In the genomic region with DNA sequence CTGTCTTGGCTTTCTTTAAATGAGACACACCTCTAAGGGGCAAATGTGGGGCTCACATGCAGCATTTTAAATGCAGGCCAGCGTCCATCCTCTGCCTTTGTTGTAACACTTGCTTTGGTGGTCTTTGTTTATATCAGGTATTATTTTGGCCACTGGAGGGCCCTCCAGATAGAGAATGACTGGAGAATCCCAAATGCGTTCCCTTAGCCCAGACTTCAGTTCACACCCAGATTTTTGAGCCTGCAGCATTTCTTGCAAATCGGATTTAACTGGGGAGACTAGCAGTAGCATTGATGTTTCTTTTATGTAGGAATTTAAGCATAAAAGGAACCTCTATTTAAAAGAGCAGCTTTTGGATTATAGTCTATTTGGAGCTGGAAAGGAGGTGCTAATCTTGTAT, we compare ENCODE assay signal across 13 cellular contexts.
A peak's percentile ranks its signal among the peaks of the same experiment; 100 is the strongest.
DNase-seq lines count a peak whose midpoint lies in the region; ATAC-seq and TF ChIP-seq lines count a peak whose summit lies in the region.
"Had no signal": no experiment of that assay in that cellular context is flagged by ENCODE, and none has a peak within 500 bp of the region (broad histone marks: within the 10 kb centered on the region; RNA-seq: fewer than 3 reads in every experiment).

No MANE protein-coding gene starts in this region.

- no peak for DNase-seq in BJ (ENCODE audit: low read depth)
- DNase-seq in HFFc6 = no peak
- peak; percentile 46 for DNase-seq in midbrain (lab: John Stamatoyannopoulos, UW)
- DNase-seq in activated CD4-positive, alpha-beta memory T cell treated with anti-CD3 and anti-CD28 coated beads for 36 hours = no peak
- no peak for DNase-seq in activated T-cell treated with anti-CD3 and anti-CD28 coated beads, Interleukin-2, amount 50 U/mL, for 4 hours
- DNase-seq: activated CD8-positive, alpha-beta memory T cell treated with anti-CD3 and anti-CD28 coated beads, Interleukin-2, amount 50 U/mL, for 48 hours; effector CD4-positive, alpha-beta T cell; lower lobe of right lung; MM.1S; transverse colon had no signal

- H3K27me3 ChIP-seq in BJ (ENCODE audit: control insufficient read depth, insufficient read depth, low read length) = no peaks in the 10 kb centered on the region
- H3K27me3 ChIP-seq: transverse colon had no signal

- no peak overlapping the region for H3K27ac Mint-ChIP-seq in HFFc6
- peak overlapping the region; percentile 51 to 100 (median 99) for H3K27ac Mint-ChIP-seq in brain
- H3K27ac Mint-ChIP-seq in activated CD4-positive, alpha-beta memory T cell treated with anti-CD3 and anti-CD28 coated beads for 36 hours = no peak overlapping the region

- POLR2A ChIA-PET in BJ (lab: Charles Lee) = no interaction called here
- POLR2A ChIA-PET in activated CD4-positive, alpha-beta memory T cell treated with anti-CD3 and anti-CD28 coated beads for 36 hours (lab: Charles Lee) = no interaction called here

- ATAC-seq in GM18861 (IDR thresholded peaks at IDR 0.05; ENCODE audit: unreplicated experiment) = no peak
- no peak for ATAC-seq in HG02642 (IDR thresholded peaks at IDR 0.05; ENCODE audit: poor library complexity, unreplicated experiment)
- no peak for ATAC-seq in activated T-cell treated with anti-CD3 and anti-CD28 coated beads, Interleukin-2, amount 50 U/mL, for 4 hours
- ATAC-seq: lower lobe of right lung had no signal

- H3K36me3 Mint-ChIP-seq in HFFc6 (ENCODE audit: low read depth) (no peaks in the 10 kb centered on the region), brain (no peaks in the 10 kb centered on the region)
- H3K36me3 Mint-ChIP-seq in activated CD4-positive, alpha-beta memory T cell treated with anti-CD3 and anti-CD28 coated beads for 36 hours = no peaks in the 10 kb centered on the region
- H3K36me3 Mint-ChIP-seq in activated T-cell treated with anti-CD3 and anti-CD28 coated beads, Interleukin-2, amount 50 U/mL, for 4 hours (ENCODE audit: insufficient read depth) = no peaks in the 10 kb centered on the region

- no peaks in the 10 kb centered on the region for H3K36me3 ChIP-seq in BJ (ENCODE audit: control insufficient read depth, insufficient read depth, low read length)
- H3K36me3 ChIP-seq: lower lobe of right lung, transverse colon had no signal

- peaks cover 67% of the 10 kb centered on the region for H3K4me1 Mint-ChIP-seq in HFFc6 (ENCODE audit: low read depth)
- peaks cover 70% of the 10 kb centered on the region for H3K4me1 Mint-ChIP-seq in brain
- peaks cover 34% of the 10 kb centered on the region for H3K4me1 Mint-ChIP-seq in activated CD4-positive, alpha-beta memory T cell treated with anti-CD3 and anti-CD28 coated beads for 36 hours (ENCODE audit: low read depth)
- peaks cover 37% of the 10 kb centered on the region for H3K4me1 Mint-ChIP-seq in activated T-cell treated with anti-CD3 and anti-CD28 coated beads, Interleukin-2, amount 50 U/mL, for 4 hours (ENCODE audit: low read depth)

- H3K9me3 Mint-ChIP-seq in HFFc6 = no peaks in the 10 kb centered on the region
- peaks cover 0 to 2% (median 0%) of the 10 kb centered on the region in 5 experiments for H3K9me3 Mint-ChIP-seq in brain
- no peaks in the 10 kb centered on the region for H3K9me3 Mint-ChIP-seq in activated CD4-positive, alpha-beta memory T cell treated with anti-CD3 and anti-CD28 coated beads for 36 hours
- no peaks in the 10 kb centered on the region for H3K9me3 Mint-ChIP-seq in activated T-cell treated with anti-CD3 and anti-CD28 coated beads, Interleukin-2, amount 50 U/mL, for 4 hours

- CTCF ChIA-PET in BJ (lab: Yijun Ruan, JAX) = interaction anchor here (1.2 to 4.7 kb wide), 3 partner anchors 58 to 852 kb away, joined by 3 to 32 read pairs (median 21); no protein-coding TSS in a partner anchor
- CTCF ChIA-PET in activated CD4-positive, alpha-beta memory T cell treated with anti-CD3 and anti-CD28 coated beads for 36 hours (lab: Charles Lee) = no interaction called here

- peaks cover 3% of the 10 kb centered on the region for H3K27me3 Mint-ChIP-seq in HFFc6 (ENCODE audit: insufficient read depth)
- peaks cover 3% of the 10 kb centered on the region for H3K27me3 Mint-ChIP-seq in brain
- H3K27me3 Mint-ChIP-seq in activated CD4-positive, alpha-beta memory T cell treated with anti-CD3 and anti-CD28 coated beads for 36 hours = no peaks in the 10 kb centered on the region
- no peaks in the 10 kb centered on the region for H3K27me3 Mint-ChIP-seq in activated T-cell treated with anti-CD3 and anti-CD28 coated beads, Interleukin-2, amount 50 U/mL, for 4 hours (ENCODE audit: low read depth)

- intact Hi-C loops in activated CD4-positive, alpha-beta memory T cell treated with anti-CD3 and anti-CD28 coated beads for 36 hours (cut with micrococcal nuclease) = loop anchor here (5.0 to 10.0 kb wide), 2 partner anchors 326 to 452 kb away; no protein-coding TSS in a partner anchor

- H3K4me3 ChIP-seq in BJ (ENCODE audit: low read depth, low read length) = no peak overlapping the region
- H3K4me3 ChIP-seq: lower lobe of right lung, transverse colon had no signal

- TF ChIP-seq CTCF in BJ (IDR thresholded peaks at IDR 0.05; ENCODE audit: insufficient read depth, low read depth, low read length) (peak; percentile 46), HFFc6 (IDR thresholded peaks at IDR 0.05) (peak; percentile 73), brain (conservative IDR thresholded peaks at IDR 0.05) (peak; percentile 67 to 76)

- H3K4me3 Mint-ChIP-seq in HFFc6 (no peak overlapping the region), brain (peak overlapping the region in 4 of 5 experiments; percentile 45 to 68 (median 56))
- H3K4me3 Mint-ChIP-seq in activated CD4-positive, alpha-beta memory T cell treated with anti-CD3 and anti-CD28 coated beads for 36 hours = no peak overlapping the region
- no peak overlapping the region for H3K4me3 Mint-ChIP-seq in activated T-cell treated with anti-CD3 and anti-CD28 coated beads, Interleukin-2, amount 50 U/mL, for 4 hours

Comparison
In these comparisons a context has a peak if more than half of its experiments do, and no peak if none do; other contexts are left out.
1. H3K27ac Mint-ChIP-seq: peak in brain (5 of 5); none in HFFc6 (single experiment) and activated CD4-positive, alpha-beta memory T cell treated with anti-CD3 and anti-CD28 coated beads for 36 hours (single experiment).
2. H3K4me3 Mint-ChIP-seq: peak in brain (4 of 5); none in HFFc6 (single experiment), activated CD4-positive, alpha-beta memory T cell treated with anti-CD3 and anti-CD28 coated beads for 36 hours (single experiment) and activated T-cell treated with anti-CD3 and anti-CD28 coated beads, Interleukin-2, amount 50 U/mL, for 4 hours (single experiment).
3. Peak in every context shown above with its lines, with median percentiles within 50 percentile points of each other: CTCF ChIP-seq.